Comparison of ENCODE assay signal across 8 cellular contexts in genomic region chr5:132962429-132962928, GRCh38. TPM values are rescaled to one million over a fixed set of nuclear protein-coding genes. Genes with fewer than 3 reads are reported as not detected.
DNase-seq lines count a peak whose midpoint lies in the region; ATAC-seq and TF ChIP-seq lines count a peak whose summit lies in the region.

No MANE protein-coding gene starts in this region.

- H2AFZ ChIP-seq in ACC112 (ENCODE audit: low read length, unreplicated experiment): no peak overlapping the region

- H3K4me1 Mint-ChIP-seq in activated B cell treated with CpG ODN at 0.5 μM for 24 hours: peaks cover 38% of the 10 kb centered on the region
- peaks cover 10 to 48% (median 45%) of the 10 kb centered on the region in 4 donors for H3K4me1 Mint-ChIP-seq in naive thymus-derived CD8-positive, alpha-beta T cell

- H3K27ac ChIP-seq in ACC112 (ENCODE audit: low read depth, low read length): peak overlapping the region; percentile 91

- no peaks in the 10 kb centered on the region for H3K27me3 ChIP-seq in ACC112 (ENCODE audit: insufficient read depth, low read length)

- no peaks in the 10 kb centered on the region for H3K9me3 Mint-ChIP-seq in activated B cell treated with CpG ODN at 0.5 μM for 24 hours
- no peaks in the 10 kb centered on the region for H3K9me3 Mint-ChIP-seq in naive thymus-derived CD8-positive, alpha-beta T cell

- peak overlapping the region; percentile 94 for H3K4me3 Mint-ChIP-seq in activated B cell treated with CpG ODN at 0.5 μM for 24 hours
- peak overlapping the region; percentile 86 to 99 (median 96) for H3K4me3 Mint-ChIP-seq in naive thymus-derived CD8-positive, alpha-beta T cell

- ATAC-seq in activated B cell treated with CpG ODN at 0.5 μM for 24 hours (ENCODE audit: low read depth): no peak
- no peak for ATAC-seq in naive thymus-derived CD8-positive, alpha-beta T cell
- no peak for ATAC-seq in GM21786 (IDR thresholded peaks at IDR 0.05; ENCODE audit: unreplicated experiment)

- TF ChIP-seq CTCF in activated B cell treated with CpG ODN at 0.5 μM for 24 hours (IDR thresholded peaks at IDR 0.05): no peak

- peaks cover 19% of the 10 kb centered on the region for H3K4me1 ChIP-seq in ACC112 (ENCODE audit: control insufficient read depth, insufficient read depth, low read length, unreplicated experiment)

- intact Hi-C loops in activated B cell treated with CpG ODN at 0.5 μM for 24 hours (cut with micrococcal nuclease): loop anchor here (2.0 to 5.0 kb wide), 3 partner anchors 226 to 1685 kb away; partner anchors contain the start of genes KIF3A and SEC24A

- POLR2A ChIA-PET in activated B cell treated with CpG ODN at 0.5 μM for 24 hours (lab: Charles Lee): interaction anchor here (0.6 to 4.7 kb wide), 21 partner anchors 24 to 1776 kb away, joined by 3 to 95 read pairs (median 4); partner anchors contain the start of genes CAMLG, GDF9, HSPA4 and PPP2CA
- POLR2A ChIA-PET in naive thymus-derived CD8-positive, alpha-beta T cell (lab: Charles Lee): interaction anchor here (0.6 to 3.9 kb wide), 6 partner anchors 45 to 1661 kb away, joined by 3 to 69 read pairs (median 4); partner anchors contain the start of genes GDF9, HSPA4 and UQCRQ

- H3K27ac Mint-ChIP-seq in activated B cell treated with CpG ODN at 0.5 μM for 24 hours: peak overlapping the region; percentile 94
- peak overlapping the region; percentile 89 to 100 (median 98) for H3K27ac Mint-ChIP-seq in naive thymus-derived CD8-positive, alpha-beta T cell

- H3K36me3 Mint-ChIP-seq in activated B cell treated with CpG ODN at 0.5 μM for 24 hours (ENCODE audit: low read depth): peaks cover 19% of the 10 kb centered on the region
- H3K36me3 Mint-ChIP-seq in naive thymus-derived CD8-positive, alpha-beta T cell: peaks cover 0 to 20% (median 2%) of the 10 kb centered on the region in 3 donors

- H3K4me3 ChIP-seq in ACC112 (ENCODE audit: low read depth, low read length): peak overlapping the region; percentile 77
- H3K4me3 ChIP-seq in GM08714 (ENCODE audit: low read length): peak overlapping the region; percentile 100

- H3K27me3 Mint-ChIP-seq in activated B cell treated with CpG ODN at 0.5 μM for 24 hours: no peaks in the 10 kb centered on the region
- no peaks in the 10 kb centered on the region for H3K27me3 Mint-ChIP-seq in naive thymus-derived CD8-positive, alpha-beta T cell

- CTCF ChIA-PET in activated B cell treated with CpG ODN at 0.5 μM for 24 hours (lab: Charles Lee): interaction anchor here (1.4 kb wide), 1 partner anchor 19 kb away, joined by 3 read pairs; no protein-coding TSS in a partner anchor

- H3K79me2 ChIP-seq in ACC112 (ENCODE audit: control insufficient read depth, insufficient read depth, low read length, unreplicated experiment): peaks cover 58% of the 10 kb centered on the region

- no peaks in the 10 kb centered on the region for H3K36me3 ChIP-seq in ACC112 (ENCODE audit: insufficient read depth, low read length)

- DNase-seq in NCI-H2196 (lab: John Stamatoyannopoulos, UW; ENCODE audit: unreplicated experiment) (peak; percentile 32), activated B cell treated with CpG ODN at 0.5 μM for 24 hours (no peak), fibroblast of peridontal ligament (ENCODE audit: extremely low read depth) (peak; percentile 82), amniotic stem cell (lab: John Stamatoyannopoulos, UW) (no peak)
- DNase-seq in naive thymus-derived CD8-positive, alpha-beta T cell: peak in 6 of 10 donors; percentile 3 to 45 (median 26)

RNA-seq across cellular contexts. Expression of gene AFF4, which starts 1.0 kb away (rescaled TPM):
- total RNA-seq in activated B cell treated with CpG ODN at 0.5 μM for 24 hours: 42.7 and 51.8 TPM in 2 replicates
- total RNA-seq in naive thymus-derived CD8-positive, alpha-beta T cell: 10 to 100 TPM; 70.3 to 74.4 TPM
- polyA plus RNA-seq in naive thymus-derived CD8-positive, alpha-beta T cell: 10 to 100 TPM; 16.5 to 20.9 (median 17.7) TPM

Comparison
In these comparisons a context has a peak if more than half of its experiments do, and no peak if none do; other contexts are left out.
1. DNase-seq: peak in NCI-H2196 (single experiment), fibroblast of peridontal ligament (single experiment) and naive thymus-derived CD8-positive, alpha-beta T cell (6 of 10); none in activated B cell treated with CpG ODN at 0.5 μM for 24 hours (single experiment) and amniotic stem cell (single experiment).